Comparison of ENCODE assay signal across 27 cellular contexts in genomic region chr13:91580749-91581148, GRCh38.
"Had no signal": no experiment of that assay in that cellular context is flagged by ENCODE, and none has a peak within 500 bp of the region (broad histone marks: within the 10 kb centered on the region; RNA-seq: fewer than 3 reads in every experiment).

No MANE protein-coding gene starts in this region.

- H3K27ac ChIP-seq: stomach, suprapubic skin, testis, thoracic aorta, thyroid gland, tibial artery, tibial nerve, transverse colon, upper lobe of left lung, upper lobe of right lung, uterus, vagina had no signal

- H3K36me3 ChIP-seq: stomach, suprapubic skin, thoracic aorta, thyroid gland, tibial artery, tibial nerve, transverse colon, upper lobe of left lung, upper lobe of right lung, uterus, vagina had no signal

- H3K4me1 ChIP-seq: stomach, suprapubic skin, testis, thyroid gland, tibial artery, tibial nerve, transverse colon, upper lobe of left lung, upper lobe of right lung, uterus, vagina had no signal

- FAIRE-seq: urothelium cell line had no signal

- H3K4me3 ChIP-seq: stomach, suprapubic skin, testis, thoracic aorta, thyroid gland, tibial artery, tibial nerve, transverse colon, upper lobe of left lung, upper lobe of right lung, uterus, vagina had no signal

- H3K27me3 ChIP-seq: stomach, suprapubic skin, testis, thyroid gland, tibial artery, tibial nerve, transverse colon, upper lobe of left lung, upper lobe of right lung, uterus, vagina had no signal

- H3K9me3 ChIP-seq: testis, thoracic aorta, thyroid gland, tibial artery, transverse colon, upper lobe of right lung, uterus, vagina had no signal

- ATAC-seq: stimulated activated effector memory CD8-positive, alpha-beta T cell treated with anti-CD3 and anti-CD28 coated beads, Interleukin-12 subunit alpha, Interleukin-12 subunit beta, amount 100 ng/mL, for 72 hours; stimulated activated memory B cell treated with anti-CD40 and anti-IgM and Interleukin-4, amounts not matched to agents 10 μg/mL and 1 μg/mL and 100 μg/mL, for 72 hours; stimulated activated naive B cell treated with anti-CD40 and anti-IgM and Interleukin-4, amounts not matched to agents 10 μg/mL and 1 μg/mL and 100 μg/mL, for 72 hours; stimulated activated naive CD8-positive, alpha-beta T cell treated with anti-CD3 and anti-CD28 coated beads, Interleukin-15, amount 100 ng/mL, for 72 hours; stimulated activated naive CD8-positive, alpha-beta T cell treated with anti-CD3 and anti-CD28 coated beads, Interleukin-15, Interleukin-2, amounts not matched to agents 100 U/mL and 50 U/mL, for 24 hours; upper lobe of right lung had no signal

- DNase-seq: stimulated activated CD4-positive, alpha-beta T cell treated with anti-CD3 and anti-CD28 coated beads, Interleukin-2, amount 100 ng/mL, for 48 hours; stimulated activated CD4-positive, alpha-beta T cell treated with anti-CD3 and anti-CD28 coated beads, Interleukin-4, amount 100 ng/mL, for 1 hour; stimulated activated CD4-positive, alpha-beta T cell treated with anti-CD3 and anti-CD28 coated beads, Interleukin-4, amount 100 ng/mL, for 24 hours; stimulated activated CD4-positive, alpha-beta T cell treated with anti-CD3 and anti-CD28 coated beads, Interleukin-4, amount 100 ng/mL, for 4 hours; stimulated activated CD8-positive, alpha-beta memory T cell treated with anti-CD3 and anti-CD28 coated beads, Interleukin-4, amount 100 ng/mL, for 48 hours; stimulated activated naive B cell treated with anti-CD40 and anti-IgM and Interleukin-4, amounts not matched to agents 10 μg/mL and 1 μg/mL and 100 μg/mL, for 72 hours; stimulated activated naive CD4-positive, alpha-beta T cell; stimulated activated naive CD4-positive, alpha-beta T cell treated with Interleukin-2 at 50 U/mL for 16 hours; stimulated activated naive CD8-positive, alpha-beta T cell treated with anti-CD3 and anti-CD28 coated beads, Interleukin-15, amount 100 ng/mL, for 72 hours; stimulated activated naive CD8-positive, alpha-beta T cell treated with anti-CD3 and anti-CD28 coated beads, Interleukin-15, Interleukin-2, amounts not matched to agents 100 U/mL and 50 U/mL, for 24 hours; stomach; substantia nigra; testis; thyroid gland; tibial artery; transverse colon; trophoblast cell; upper lobe of left lung; upper lobe of right lung; uterus had no signal
